28 cellular contexts compared by ENCODE assay signal in genomic region chr2:109352898-109353689, GRCh38.
DNase-seq lines count a peak whose midpoint lies in the region; ATAC-seq and TF ChIP-seq lines count a peak whose summit lies in the region.
"Had no signal": no experiment of that assay in that cellular context is flagged by ENCODE, and none has a peak within 500 bp of the region (broad histone marks: within the 10 kb centered on the region; RNA-seq: fewer than 3 reads in every experiment).

No MANE protein-coding gene starts in this region.

- H3K4me1 ChIP-seq in right atrium auricular region (peaks cover 0 to 37% of the 10 kb centered on the region in 2 donors), colonic mucosa (peaks cover 4% of the 10 kb centered on the region), neuronal stem cell (ENCODE audit: control insufficient read depth in 2 of 2, insufficient read depth in 1 of 2, low read depth in 1 of 2, low read length in 2 of 2) (peaks cover 11 to 18% of the 10 kb centered on the region in 2 donors)

- H3K36me3 ChIP-seq in right atrium auricular region (no peaks in the 10 kb centered on the region), colonic mucosa (no peaks in the 10 kb centered on the region), neuronal stem cell (replicated peaks in 1 of 2; ENCODE audit: control insufficient read depth in 2 of 2, insufficient read depth in 2 of 2, low read length in 2 of 2) (no peaks in the 10 kb centered on the region)
- H3K36me3 ChIP-seq: ascending aorta, cardiac muscle cell, gastroesophageal sphincter, neutrophil, sigmoid colon, WERI-Rb-1 had no signal

- peak overlapping the region; percentile 10 for H2AK5ac ChIP-seq in neuronal stem cell (ENCODE audit: low read depth, low read length)

- H3K18ac ChIP-seq in neuronal stem cell (ENCODE audit: low read length), result peak overlapping the region; percentile 48

- H2BK12ac ChIP-seq in neuronal stem cell (ENCODE audit: low read length), result no peak overlapping the region

- peak; percentile 47 for DNase-seq in right atrium auricular region (ENCODE audit: low spot score)
- DNase-seq in left cardiac atrium, result no peak
- DNase-seq in colonic mucosa, result peak; percentile 8
- DNase-seq in neuronal stem cell (ENCODE audit: low spot score), result no peak
- no peak for DNase-seq in A172 (ENCODE audit: low spot score)
- DNase-seq in stimulated activated naive CD4-positive, alpha-beta T cell treated with Interleukin-2 at 50 U/mL for 16 hours (lab: John Stamatoyannopoulos, UW), result no peak
- DNase-seq in anterior cingulate cortex (lab: John Stamatoyannopoulos, UW), result no peak
- DNase-seq: activated CD4-positive, alpha-beta T cell treated with anti-CD3 and anti-CD28 coated beads, Interleukin-2, amount 50 U/mL, for 1 hour; dermis blood vessel endothelial cell; HFFc6; Karpas-422; NCI-H1417 treated with DMSO at 0.1 percent for 48 hours; NCI-H2107; NCI-H446; stimulated activated CD4-positive, alpha-beta T cell treated with anti-CD3 and anti-CD28 coated beads, Interleukin-4, amount 100 ng/mL, for 24 hours; WERI-Rb-1 had no signal

- TF ChIP-seq CTCF in right atrium auricular region (IDR thresholded peaks at IDR 0.05) (no peak), colonic mucosa (IDR thresholded peaks at IDR 0.05) (no peak)

- no peak overlapping the region for H3K4ac ChIP-seq in neuronal stem cell (ENCODE audit: low read length)

- H4K91ac ChIP-seq in neuronal stem cell (ENCODE audit: low read depth, low read length, poor library complexity), result no peak overlapping the region

- H3K4me3 ChIP-seq in right atrium auricular region (no peak overlapping the region), colonic mucosa (no peak overlapping the region), neuronal stem cell (ENCODE audit: low read length in 2 of 2) (no peak overlapping the region)
- H3K4me3 ChIP-seq: ascending aorta, cardiac muscle cell, gastroesophageal sphincter, hepatocyte, sigmoid colon had no signal

- no peak overlapping the region for H3K27ac ChIP-seq in right atrium auricular region
- no peak overlapping the region for H3K27ac ChIP-seq in colonic mucosa
- no peak overlapping the region for H3K27ac ChIP-seq in neuronal stem cell (replicated peaks; ENCODE audit: low read length)
- H3K27ac ChIP-seq: ascending aorta, cardiac muscle cell, gastroesophageal sphincter, hepatocyte, neutrophil, WERI-Rb-1 had no signal

- no peak overlapping the region for H2BK5ac ChIP-seq in neuronal stem cell (ENCODE audit: low read length)

- peak overlapping the region; percentile 38 for H3K23ac ChIP-seq in neuronal stem cell (ENCODE audit: low read depth, low read length, poor library complexity)

- no CpG with 5 or more reads among the region's 14 CpGs for WGBS in neuronal stem cell (ENCODE audit: extremely low coverage in 2 of 2, insufficient read length in 2 of 2, insufficient replicate concordance in 1 of 2), 2 donors

- H3K4me2 ChIP-seq in neuronal stem cell (ENCODE audit: insufficient read depth, low read length, poor library complexity, severe bottlenecking), result no peak overlapping the region
- H3K4me2 ChIP-seq: hepatocyte had no signal

- peak overlapping the region; percentile 28 for H3K14ac ChIP-seq in neuronal stem cell (ENCODE audit: low read length)

- ATAC-seq in left cardiac atrium (no peak), GM21526 (IDR thresholded peaks at IDR 0.05; ENCODE audit: low FRiP score, unreplicated experiment) (no peak)
- ATAC-seq: activated naive CD4-positive, alpha-beta T cell treated with anti-CD3 and anti-CD28 coated beads, Interleukin-2, amount 50 U/mL, for 72 hours; activated T-helper 17 cell treated with anti-CD3 and anti-CD28 coated beads, Interleukin-2, amount 50 U/mL, for 72 hours; gastroesophageal sphincter; Right ventricle myocardium inferior; SK-N-SH treated with all-trans-retinoic acid at 6 μM for 48 hours; stimulated activated memory B cell treated with anti-CD40 and anti-IgM and Interleukin-4, amounts not matched to agents 10 μg/mL and 1 μg/mL and 100 μg/mL, for 72 hours had no signal

- H3K9me3 ChIP-seq in right atrium auricular region, result peaks cover 0 to 2% of the 10 kb centered on the region in 2 donors
- no peaks in the 10 kb centered on the region for H3K9me3 ChIP-seq in colonic mucosa
- peaks cover 4 to 18% of the 10 kb centered on the region in 2 donors for H3K9me3 ChIP-seq in neuronal stem cell (replicated peaks in 1 of 2; ENCODE audit: control insufficient read depth in 2 of 2, insufficient read depth in 1 of 2, low read depth in 1 of 2, low read length in 2 of 2)
- H3K9me3 ChIP-seq: ascending aorta, neutrophil had no signal

- intact Hi-C loops in left cardiac atrium (cut with DNase I) (no loop called here), colonic mucosa (cut with DNase I) (no loop called here)

- H2BK15ac ChIP-seq in neuronal stem cell (ENCODE audit: low read length), result peak overlapping the region; percentile 90

- H3K27me3 ChIP-seq in right atrium auricular region (no peaks in the 10 kb centered on the region), colonic mucosa (no peaks in the 10 kb centered on the region), neuronal stem cell (ENCODE audit: control insufficient read depth in 3 of 3, insufficient read depth in 3 of 3, low read depth in 1 of 3, low read length in 3 of 3) (no peaks in the 10 kb centered on the region)
- H3K27me3 ChIP-seq: ascending aorta, cardiac muscle cell, gastroesophageal sphincter, hepatocyte, sigmoid colon had no signal

- no peak overlapping the region for H2AFZ ChIP-seq in neuronal stem cell (ENCODE audit: low read length)
- H2AFZ ChIP-seq: hepatocyte had no signal

- H2BK120ac ChIP-seq in neuronal stem cell (ENCODE audit: low read depth, low read length), result no peak overlapping the region

- no peaks in the 10 kb centered on the region for H3K79me1 ChIP-seq in neuronal stem cell (ENCODE audit: low read depth, low read length)

- no peak overlapping the region for H4K8ac ChIP-seq in neuronal stem cell (ENCODE audit: low read depth, low read length)

- no peak overlapping the region for H3K9ac ChIP-seq in colonic mucosa (ENCODE audit: low read depth in 2 of 2, low read length in 2 of 2)
- H3K9ac ChIP-seq in neuronal stem cell (ENCODE audit: low read depth, low read length, poor library complexity), result no peak overlapping the region

Comparison
In these comparisons a context has a peak if more than half of its experiments do, and no peak if none do; other contexts are left out.
1. DNase-seq: peak in right atrium auricular region (single experiment) and colonic mucosa (single experiment); none in left cardiac atrium (single experiment), neuronal stem cell (single experiment), A172 (single experiment), stimulated activated naive CD4-positive, alpha-beta T cell treated with Interleukin-2 at 50 U/mL for 16 hours (single experiment) and anterior cingulate cortex (0 of 58).